12 cellular contexts compared by ENCODE assay signal in genomic region chr4:185682236-185682635, GRCh38.
DNase-seq lines count a peak whose midpoint lies in the region; TF ChIP-seq lines count a peak whose summit lies in the region.
"Had no signal": no experiment of that assay in that cellular context is flagged by ENCODE, and none has a peak within 500 bp of the region (broad histone marks: within the 10 kb centered on the region; RNA-seq: fewer than 3 reads in every experiment).

No MANE protein-coding gene starts in this region.

- no peak overlapping the region for H3K27ac ChIP-seq in endodermal cell (ENCODE audit: low read depth, low read length)

- H3K4me1 Mint-ChIP-seq in chondrocyte (ENCODE audit: low read depth) (peaks cover 41% of the 10 kb centered on the region), endodermal cell (peaks cover 2% of the 10 kb centered on the region), osteocyte (ENCODE audit: unreplicated experiment) (peaks cover 9% of the 10 kb centered on the region)
- H3K4me1 Mint-ChIP-seq: activated CD4-positive, alpha-beta memory T cell treated with anti-CD3 and anti-CD28 coated beads, Interleukin-2, amount 10 ng/mL, durations not matched to agents 7 days and 5 days; CD14-positive monocyte; central memory CD8-positive, alpha-beta T cell; stimulated activated effector memory CD8-positive, alpha-beta T cell treated with anti-CD3 and anti-CD28 coated beads, Interleukin-12 subunit alpha, Interleukin-12 subunit beta, amount 100 ng/mL, for 72 hours had no signal

- no peaks in the 10 kb centered on the region for H3K27me3 ChIP-seq in endodermal cell (ENCODE audit: control insufficient read depth, insufficient read depth, low read length, poor library complexity, severe bottlenecking)

- no peak for TF ChIP-seq CTCF in AG09309 (IDR thresholded peaks at IDR 0.05; ENCODE audit: control insufficient read depth, insufficient read depth, low read depth, low read length, missing control alignments)
- TF ChIP-seq CTCF in chondrocyte (IDR thresholded peaks at IDR 0.05), result no peak
- TF ChIP-seq CTCF in endodermal cell (conservative IDR thresholded peaks at IDR 0.05), result no peak
- TF ChIP-seq CTCF in osteocyte (IDR thresholded peaks at IDR 0.05), result no peak

- H3K4me3 ChIP-seq in AG09309 (ENCODE audit: control insufficient read depth, low read depth, low read length) (no peak overlapping the region), endodermal cell (ENCODE audit: low read length) (no peak overlapping the region)

- H3K36me3 Mint-ChIP-seq in chondrocyte (ENCODE audit: low read depth) (peaks cover 2% of the 10 kb centered on the region), endodermal cell (ENCODE audit: low read depth) (no peaks in the 10 kb centered on the region), osteocyte (ENCODE audit: unreplicated experiment) (peaks cover 2% of the 10 kb centered on the region)
- H3K36me3 Mint-ChIP-seq: CD14-positive monocyte; stimulated activated effector memory CD8-positive, alpha-beta T cell treated with anti-CD3 and anti-CD28 coated beads, Interleukin-12 subunit alpha, Interleukin-12 subunit beta, amount 100 ng/mL, for 72 hours had no signal

- H3K9me3 ChIP-seq in endodermal cell (ENCODE audit: control insufficient read depth, low read length), result no peaks in the 10 kb centered on the region

- DNase-seq in AG09309 (ENCODE audit: low read depth) (peak; percentile 16), LHCN-M2 (ENCODE audit: low read depth) (peak; percentile 73), chondrocyte (ENCODE audit: low spot score) (no peak), myocyte (ENCODE audit: low read depth) (peak; percentile 48), SW480 (ENCODE audit: low spot score) (no peak), endodermal cell (no peak), osteocyte (ENCODE audit: extremely low spot score, unreplicated experiment) (no peak), NOMO-1 treated with DMSO at 0.1 percent for 48 hours (lab: John Stamatoyannopoulos, UW; ENCODE audit: unreplicated experiment) (no peak)
- DNase-seq: activated CD4-positive, alpha-beta memory T cell treated with anti-CD3 and anti-CD28 coated beads, Interleukin-2, amount 10 ng/mL, durations not matched to agents 7 days and 5 days had no signal

- no peaks in the 10 kb centered on the region for H3K4me1 ChIP-seq in endodermal cell (ENCODE audit: control insufficient read depth, insufficient read depth, low read length)

- H3K9me3 Mint-ChIP-seq in chondrocyte (ENCODE audit: low read depth), result no peaks in the 10 kb centered on the region
- H3K9me3 Mint-ChIP-seq in endodermal cell, result no peaks in the 10 kb centered on the region
- H3K9me3 Mint-ChIP-seq in osteocyte (ENCODE audit: unreplicated experiment), result no peaks in the 10 kb centered on the region
- H3K9me3 Mint-ChIP-seq: activated CD4-positive, alpha-beta memory T cell treated with anti-CD3 and anti-CD28 coated beads, Interleukin-2, amount 10 ng/mL, durations not matched to agents 7 days and 5 days; central memory CD8-positive, alpha-beta T cell; stimulated activated effector memory CD8-positive, alpha-beta T cell treated with anti-CD3 and anti-CD28 coated beads, Interleukin-12 subunit alpha, Interleukin-12 subunit beta, amount 100 ng/mL, for 72 hours had no signal

- no peaks in the 10 kb centered on the region for H3K27me3 Mint-ChIP-seq in chondrocyte (ENCODE audit: low read depth)
- H3K27me3 Mint-ChIP-seq in endodermal cell (ENCODE audit: insufficient read depth), result peaks cover 2% of the 10 kb centered on the region
- no peaks in the 10 kb centered on the region for H3K27me3 Mint-ChIP-seq in osteocyte (ENCODE audit: unreplicated experiment)

- no peak overlapping the region for H3K9ac ChIP-seq in endodermal cell (ENCODE audit: extremely low read depth, low read length, poor library complexity, severe bottlenecking)

- H3K4me3 Mint-ChIP-seq in chondrocyte (ENCODE audit: unreplicated experiment), result no peak overlapping the region
- H3K4me3 Mint-ChIP-seq in endodermal cell, result no peak overlapping the region
- H3K4me3 Mint-ChIP-seq in osteocyte (ENCODE audit: unreplicated experiment), result no peak overlapping the region
- H3K4me3 Mint-ChIP-seq: activated CD4-positive, alpha-beta memory T cell treated with anti-CD3 and anti-CD28 coated beads, Interleukin-2, amount 10 ng/mL, durations not matched to agents 7 days and 5 days; CD14-positive monocyte; central memory CD8-positive, alpha-beta T cell; stimulated activated effector memory CD8-positive, alpha-beta T cell treated with anti-CD3 and anti-CD28 coated beads, Interleukin-12 subunit alpha, Interleukin-12 subunit beta, amount 100 ng/mL, for 72 hours had no signal

- peak overlapping the region; percentile 58 for H3K27ac Mint-ChIP-seq in chondrocyte (ENCODE audit: unreplicated experiment)
- H3K27ac Mint-ChIP-seq in endodermal cell, result no peak overlapping the region
- H3K27ac Mint-ChIP-seq in osteocyte (ENCODE audit: unreplicated experiment), result no peak overlapping the region
- H3K27ac Mint-ChIP-seq: activated CD4-positive, alpha-beta memory T cell treated with anti-CD3 and anti-CD28 coated beads, Interleukin-2, amount 10 ng/mL, durations not matched to agents 7 days and 5 days; CD14-positive monocyte; stimulated activated effector memory CD8-positive, alpha-beta T cell treated with anti-CD3 and anti-CD28 coated beads, Interleukin-12 subunit alpha, Interleukin-12 subunit beta, amount 100 ng/mL, for 72 hours had no signal

- 88 to 89% methylated on average over 4 to 5 of the region's 5 CpGs for WGBS in endodermal cell (ENCODE audit: insufficient coverage in 1 of 2, insufficient read length in 1 of 2), 2 experiments

- H3K36me3 ChIP-seq in endodermal cell (ENCODE audit: control insufficient read depth, insufficient read depth, low read length), result no peaks in the 10 kb centered on the region

Comparison
In these comparisons a context has a peak if more than half of its experiments do, and no peak if none do; other contexts are left out.
1. DNase-seq: peak in AG09309 (single experiment), LHCN-M2 (single experiment) and myocyte (single experiment); none in chondrocyte (single experiment), SW480 (single experiment), endodermal cell (single experiment), osteocyte (single experiment) and NOMO-1 treated with DMSO at 0.1 percent for 48 hours (single experiment).